In the genomic region with DNA sequence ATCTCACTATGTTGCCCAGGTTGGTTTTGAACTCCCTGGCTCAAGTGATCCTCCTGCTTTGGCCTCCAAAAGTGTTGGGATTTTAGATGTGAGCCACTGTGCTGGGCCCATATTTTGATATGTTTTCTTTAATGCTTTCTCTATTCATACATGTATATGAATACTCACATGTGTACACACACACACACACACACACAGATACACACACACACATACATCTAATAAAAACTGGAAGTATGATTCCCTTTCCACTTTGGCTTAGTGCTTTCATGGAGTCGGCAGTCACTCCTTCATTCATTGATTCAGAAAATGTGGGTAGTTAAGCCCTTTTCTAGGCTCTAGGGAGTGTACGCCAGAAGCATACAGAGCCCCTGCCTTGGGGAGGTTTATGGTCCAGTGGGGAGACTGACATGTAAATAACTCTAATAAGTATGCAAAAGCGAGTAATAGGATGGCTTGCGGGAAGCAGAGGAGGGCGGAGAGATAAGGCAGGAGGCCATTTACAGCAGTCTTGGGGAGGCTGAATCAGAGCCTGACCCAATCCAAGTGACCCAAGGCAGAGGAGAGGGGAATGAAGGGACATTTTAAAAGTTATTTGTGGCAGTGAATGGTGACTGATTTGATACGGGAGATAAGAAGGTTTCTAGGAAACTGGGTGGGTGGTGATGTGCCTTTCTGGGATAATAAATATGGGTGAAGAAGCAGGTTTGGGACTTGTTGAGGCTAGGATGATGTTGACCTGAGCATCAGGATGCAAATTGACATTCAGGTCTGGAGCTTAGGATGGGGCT, we compare ENCODE assay signal across 19 cellular contexts. TPM values are rescaled to one million over a fixed set of nuclear protein-coding genes. Genes with fewer than 3 reads are reported as not detected.
DNase-seq lines count a peak whose midpoint lies in the region; ATAC-seq and TF ChIP-seq lines count a peak whose summit lies in the region.
"Had no signal": no experiment of that assay in that cellular context is flagged by ENCODE, and none has a peak within 500 bp of the region (broad histone marks: within the 10 kb centered on the region; RNA-seq: fewer than 3 reads in every experiment).

No MANE protein-coding gene starts in this region.

- CTCF ChIA-PET in activated CD8-positive, alpha-beta T cell treated with anti-CD3 and anti-CD28 coated beads for 36 hours (lab: Charles Lee) = interaction anchor here (1.1 kb wide), 1 partner anchor 8 kb away, joined by 3 read pairs; no protein-coding TSS in a partner anchor
- CTCF ChIA-PET in activated CD8-positive, alpha-beta T cell treated with anti-CD3 and anti-CD28 coated beads, Interleukin-2, amount 10 ng/mL, durations not matched to agents 7 days and 5 days (lab: Charles Lee) = no interaction called here

- no peaks in the 10 kb centered on the region for H3K27me3 Mint-ChIP-seq in activated CD8-positive, alpha-beta T cell treated with anti-CD3 and anti-CD28 coated beads for 36 hours
- H3K27me3 Mint-ChIP-seq in activated CD8-positive, alpha-beta T cell treated with anti-CD3 and anti-CD28 coated beads, Interleukin-2, amount 10 ng/mL, durations not matched to agents 7 days and 5 days (ENCODE audit: low read depth) = no peaks in the 10 kb centered on the region
- H3K27me3 Mint-ChIP-seq in dendritic cell treated with granulocyte-macrophage colony-stimulating factor and Interleukin-4, amounts not matched to agents 40 ng/mL and 50 ng/mL, for 4 days = no peaks in the 10 kb centered on the region
- no peaks in the 10 kb centered on the region for H3K27me3 Mint-ChIP-seq in stimulated activated memory B cell treated with anti-CD40 and anti-IgM and Interleukin-4, amounts not matched to agents 10 μg/mL and 1 μg/mL and 100 μg/mL, for 72 hours
- H3K27me3 Mint-ChIP-seq: CD4-positive, CD25-positive, alpha-beta regulatory T cell had no signal

- peaks cover 6% of the 10 kb centered on the region for H3K36me3 Mint-ChIP-seq in activated CD8-positive, alpha-beta T cell treated with anti-CD3 and anti-CD28 coated beads for 36 hours (ENCODE audit: low read depth)
- H3K36me3 Mint-ChIP-seq in activated CD8-positive, alpha-beta T cell treated with anti-CD3 and anti-CD28 coated beads, Interleukin-2, amount 10 ng/mL, durations not matched to agents 7 days and 5 days (ENCODE audit: low read depth) = peaks cover 10% of the 10 kb centered on the region
- H3K36me3 Mint-ChIP-seq in dendritic cell treated with granulocyte-macrophage colony-stimulating factor and Interleukin-4, amounts not matched to agents 40 ng/mL and 50 ng/mL, for 4 days (ENCODE audit: low read depth) = peaks cover 38% of the 10 kb centered on the region
- H3K36me3 Mint-ChIP-seq in stimulated activated memory B cell treated with anti-CD40 and anti-IgM and Interleukin-4, amounts not matched to agents 10 μg/mL and 1 μg/mL and 100 μg/mL, for 72 hours = peaks cover 54% of the 10 kb centered on the region

- H3K9me3 Mint-ChIP-seq in activated CD8-positive, alpha-beta T cell treated with anti-CD3 and anti-CD28 coated beads for 36 hours = peaks cover 2% of the 10 kb centered on the region
- no peaks in the 10 kb centered on the region for H3K9me3 Mint-ChIP-seq in activated CD8-positive, alpha-beta T cell treated with anti-CD3 and anti-CD28 coated beads, Interleukin-2, amount 10 ng/mL, durations not matched to agents 7 days and 5 days (ENCODE audit: insufficient read depth)
- H3K9me3 Mint-ChIP-seq in dendritic cell treated with granulocyte-macrophage colony-stimulating factor and Interleukin-4, amounts not matched to agents 40 ng/mL and 50 ng/mL, for 4 days = no peaks in the 10 kb centered on the region
- peaks cover 9% of the 10 kb centered on the region for H3K9me3 Mint-ChIP-seq in stimulated activated memory B cell treated with anti-CD40 and anti-IgM and Interleukin-4, amounts not matched to agents 10 μg/mL and 1 μg/mL and 100 μg/mL, for 72 hours

- no peak overlapping the region for H2AFZ ChIP-seq in Karpas-422 (ENCODE audit: low read length)

- H3K4me2 ChIP-seq in Karpas-422 (ENCODE audit: low read depth, low read length, poor library complexity, severe bottlenecking) = peak overlapping the region; percentile 12

- H3K27ac Mint-ChIP-seq in activated CD8-positive, alpha-beta T cell treated with anti-CD3 and anti-CD28 coated beads for 36 hours = peak overlapping the region; percentile 4
- no peak overlapping the region for H3K27ac Mint-ChIP-seq in activated CD8-positive, alpha-beta T cell treated with anti-CD3 and anti-CD28 coated beads, Interleukin-2, amount 10 ng/mL, durations not matched to agents 7 days and 5 days
- H3K27ac Mint-ChIP-seq in dendritic cell treated with granulocyte-macrophage colony-stimulating factor and Interleukin-4, amounts not matched to agents 40 ng/mL and 50 ng/mL, for 4 days = peak overlapping the region; percentile 9
- peak overlapping the region; percentile 45 for H3K27ac Mint-ChIP-seq in stimulated activated memory B cell treated with anti-CD40 and anti-IgM and Interleukin-4, amounts not matched to agents 10 μg/mL and 1 μg/mL and 100 μg/mL, for 72 hours

- no peaks in the 10 kb centered on the region for H3K27me3 ChIP-seq in Karpas-422 (ENCODE audit: low read length)
- H3K27me3 ChIP-seq in effector memory CD4-positive, alpha-beta T cell (replicated peaks; ENCODE audit: control insufficient read depth, insufficient read depth, low read length, poor library complexity, severe bottlenecking) = no peaks in the 10 kb centered on the region

- POLR2A ChIA-PET in activated CD8-positive, alpha-beta T cell treated with anti-CD3 and anti-CD28 coated beads for 36 hours (lab: Charles Lee) = no interaction called here
- POLR2A ChIA-PET in activated CD8-positive, alpha-beta T cell treated with anti-CD3 and anti-CD28 coated beads, Interleukin-2, amount 10 ng/mL, durations not matched to agents 7 days and 5 days (lab: Charles Lee) = no interaction called here

- DNase-seq in activated CD8-positive, alpha-beta T cell treated with anti-CD3 and anti-CD28 coated beads for 36 hours = no peak
- no peak for DNase-seq in activated CD8-positive, alpha-beta T cell treated with anti-CD3 and anti-CD28 coated beads, Interleukin-2, amount 10 ng/mL, durations not matched to agents 7 days and 5 days
- no peak for DNase-seq in Karpas-422
- DNase-seq in effector memory CD4-positive, alpha-beta T cell = no peak
- DNase-seq in iPS-NIHi7 (ENCODE audit: extremely low spot score) = no peak
- DNase-seq in activated CD4-positive, CD25-positive, alpha-beta regulatory T cell treated with anti-CD3 and anti-CD28 coated beads, Interleukin-2, amount 50 U/mL, for 72 hours = no peak
- DNase-seq: 8988T; CD4-positive, CD25-positive, alpha-beta regulatory T cell; DND-41; KBM-7; NCI-H1105 treated with DMSO at 0.1 percent for 48 hours; NCI-H1694; NCI-H2081 treated with DMSO at 0.1 percent for 48 hours; NCI-H446 treated with DMSO at 0.1 percent for 48 hours; NCI-H748 treated with DMSO at 0.1 percent for 48 hours; NK-92 treated with Interleukin-12 subunit alpha and Interleukin-12 subunit beta, amount 100 ng/mL, for 24 hours; Right ventricle myocardium superior had no signal

- H3K4me3 ChIP-seq in Karpas-422 (ENCODE audit: low read length) = no peak overlapping the region
- no peak overlapping the region for H3K4me3 ChIP-seq in effector memory CD4-positive, alpha-beta T cell (ENCODE audit: insufficient read depth, low read depth, low read length, poor library complexity, severe bottlenecking)

- H3K27ac ChIP-seq in Karpas-422 (ENCODE audit: low read length) = no peak overlapping the region
- H3K27ac ChIP-seq in effector memory CD4-positive, alpha-beta T cell (ENCODE audit: insufficient read depth, low read length, poor library complexity, severe bottlenecking) = no peak overlapping the region

- no peaks in the 10 kb centered on the region for H3K36me3 ChIP-seq in Karpas-422 (ENCODE audit: insufficient read depth, low read length)
- peaks cover 7% of the 10 kb centered on the region for H3K36me3 ChIP-seq in effector memory CD4-positive, alpha-beta T cell (ENCODE audit: control insufficient read depth, insufficient read depth, low read length)

- no peaks in the 10 kb centered on the region for H4K20me1 ChIP-seq in Karpas-422 (ENCODE audit: insufficient read depth, low read depth, low read length)

- H3K9me3 ChIP-seq in Karpas-422 (ENCODE audit: low read length) = no peaks in the 10 kb centered on the region
- no peaks in the 10 kb centered on the region for H3K9me3 ChIP-seq in effector memory CD4-positive, alpha-beta T cell (ENCODE audit: control insufficient read depth, low read length)

- no peak for TF ChIP-seq CTCF in activated CD8-positive, alpha-beta T cell treated with anti-CD3 and anti-CD28 coated beads for 36 hours (IDR thresholded peaks at IDR 0.05)

- peaks cover 32% of the 10 kb centered on the region for H3K4me1 ChIP-seq in Karpas-422 (ENCODE audit: low read length)
- no peaks in the 10 kb centered on the region for H3K4me1 ChIP-seq in effector memory CD4-positive, alpha-beta T cell (ENCODE audit: control insufficient read depth, insufficient read depth, low read length, poor library complexity, severe bottlenecking)

- no peaks in the 10 kb centered on the region for H3K79me2 ChIP-seq in Karpas-422 (ENCODE audit: low read length)

- peaks cover 14% of the 10 kb centered on the region for H3K4me1 Mint-ChIP-seq in activated CD8-positive, alpha-beta T cell treated with anti-CD3 and anti-CD28 coated beads for 36 hours (ENCODE audit: low read depth)
- peaks cover 13% of the 10 kb centered on the region for H3K4me1 Mint-ChIP-seq in activated CD8-positive, alpha-beta T cell treated with anti-CD3 and anti-CD28 coated beads, Interleukin-2, amount 10 ng/mL, durations not matched to agents 7 days and 5 days (ENCODE audit: low read depth)
- H3K4me1 Mint-ChIP-seq in dendritic cell treated with granulocyte-macrophage colony-stimulating factor and Interleukin-4, amounts not matched to agents 40 ng/mL and 50 ng/mL, for 4 days (ENCODE audit: low read depth) = peaks cover 30% of the 10 kb centered on the region
- peaks cover 60% of the 10 kb centered on the region for H3K4me1 Mint-ChIP-seq in stimulated activated memory B cell treated with anti-CD40 and anti-IgM and Interleukin-4, amounts not matched to agents 10 μg/mL and 1 μg/mL and 100 μg/mL, for 72 hours

- no peak for ATAC-seq in activated CD8-positive, alpha-beta T cell treated with anti-CD3 and anti-CD28 coated beads for 36 hours
- ATAC-seq in activated CD8-positive, alpha-beta T cell treated with anti-CD3 and anti-CD28 coated beads, Interleukin-2, amount 10 ng/mL, durations not matched to agents 7 days and 5 days = no peak
- ATAC-seq in stimulated activated memory B cell treated with anti-CD40 and anti-IgM and Interleukin-4, amounts not matched to agents 10 μg/mL and 1 μg/mL and 100 μg/mL, for 72 hours = no peak

- no peak overlapping the region for H3K4me3 Mint-ChIP-seq in activated CD8-positive, alpha-beta T cell treated with anti-CD3 and anti-CD28 coated beads for 36 hours
- no peak overlapping the region for H3K4me3 Mint-ChIP-seq in activated CD8-positive, alpha-beta T cell treated with anti-CD3 and anti-CD28 coated beads, Interleukin-2, amount 10 ng/mL, durations not matched to agents 7 days and 5 days
- H3K4me3 Mint-ChIP-seq in dendritic cell treated with granulocyte-macrophage colony-stimulating factor and Interleukin-4, amounts not matched to agents 40 ng/mL and 50 ng/mL, for 4 days = no peak overlapping the region
- H3K4me3 Mint-ChIP-seq in stimulated activated memory B cell treated with anti-CD40 and anti-IgM and Interleukin-4, amounts not matched to agents 10 μg/mL and 1 μg/mL and 100 μg/mL, for 72 hours = no peak overlapping the region

- H3K9me2 ChIP-seq in Karpas-422 (replicated peaks; ENCODE audit: insufficient read depth, low read length) = no peaks in the 10 kb centered on the region

- intact Hi-C loops in activated CD8-positive, alpha-beta T cell treated with anti-CD3 and anti-CD28 coated beads for 36 hours (cut with micrococcal nuclease) = no loop called here
- intact Hi-C loops in dendritic cell treated with granulocyte-macrophage colony-stimulating factor and Interleukin-4, amounts not matched to agents 40 ng/mL and 50 ng/mL, for 4 days (cut with micrococcal nuclease) = no loop called here

- no peak overlapping the region for H3K9ac ChIP-seq in Karpas-422 (ENCODE audit: low read length)

RNA-seq across cellular contexts. Expression of gene TATDN2, which starts 32.5 kb away (rescaled TPM):
- 10 to 100 TPM; 37.1 to 38.5 TPM for total RNA-seq in activated CD8-positive, alpha-beta T cell treated with anti-CD3 and anti-CD28 coated beads for 36 hours
- total RNA-seq in activated CD8-positive, alpha-beta T cell treated with anti-CD3 and anti-CD28 coated beads, Interleukin-2, amount 10 ng/mL, durations not matched to agents 7 days and 5 days = 10 to 100 TPM; 57.0 to 61.6 TPM
- total RNA-seq in Karpas-422 (2014; rRNA removed; shearing (Covaris generic); ENCODE audit: low replicate concordance) = 17.6 and 20.8 TPM in 2 replicates

RNA-seq across cellular contexts. Expression of gene IRAK2, which starts 51.1 kb away (rescaled TPM):
- 1 to 10 TPM; 3.0 TPM for total RNA-seq in activated CD8-positive, alpha-beta T cell treated with anti-CD3 and anti-CD28 coated beads for 36 hours
- total RNA-seq in activated CD8-positive, alpha-beta T cell treated with anti-CD3 and anti-CD28 coated beads, Interleukin-2, amount 10 ng/mL, durations not matched to agents 7 days and 5 days = 1 to 10 TPM; 1.3 to 1.4 TPM
- total RNA-seq in Karpas-422 (2014; rRNA removed; shearing (Covaris generic); ENCODE audit: low replicate concordance) = 0.04 TPM in 1 of 2 replicates, not detected in the other
